Comparison of ENCODE assay signal across 3 cellular contexts in genomic region chr10:2866569-2866968, GRCh38.
TF ChIP-seq lines count a peak whose summit lies in the region.

No MANE protein-coding gene starts in this region.

TF ChIP-seq in GM23338, 12 proteins besides CTCF, POLR2A, EP300 and RAD21 (continued from another document):
- peak; percentile 74 for TF ChIP-seq ZNF462 (CRISPR knock-in tag; IDR thresholded peaks at IDR 0.05)

TF ChIP-seq in H1, 55 proteins besides CTCF, POLR2A, EP300 and RAD21 (continued from another document):
- no peak for TF ChIP-seq NRF1 (IDR thresholded peaks at IDR 0.05; ENCODE audit: low read depth, low read length)
- no peak for TF ChIP-seq BRCA1 (IDR thresholded peaks at IDR 0.05; ENCODE audit: low read depth, low read length)
- TF ChIP-seq BCL11A (IDR thresholded peaks at IDR 0.05; ENCODE audit: low read depth in 2 of 2, low read length in 2 of 2), result peak in 1 of 2 experiments; percentile 4

TF ChIP-seq in SK-N-SH treated with all-trans-retinoic acid at 6 μM for 48 hours, 23 proteins besides CTCF, POLR2A, EP300 and RAD21 (continued from another document):
- TF ChIP-seq CREB5 (CRISPR knock-in tag; IDR thresholded peaks at IDR 0.05; ENCODE audit: low read depth) (no peak), ZNF565 (CRISPR knock-in tag; conservative IDR thresholded peaks at IDR 0.05; ENCODE audit: low read depth) (no peak), CSRNP3 (CRISPR knock-in tag; IDR thresholded peaks at IDR 0.05) (no peak)
